22 cellular contexts compared by ENCODE assay signal in the genomic region with DNA sequence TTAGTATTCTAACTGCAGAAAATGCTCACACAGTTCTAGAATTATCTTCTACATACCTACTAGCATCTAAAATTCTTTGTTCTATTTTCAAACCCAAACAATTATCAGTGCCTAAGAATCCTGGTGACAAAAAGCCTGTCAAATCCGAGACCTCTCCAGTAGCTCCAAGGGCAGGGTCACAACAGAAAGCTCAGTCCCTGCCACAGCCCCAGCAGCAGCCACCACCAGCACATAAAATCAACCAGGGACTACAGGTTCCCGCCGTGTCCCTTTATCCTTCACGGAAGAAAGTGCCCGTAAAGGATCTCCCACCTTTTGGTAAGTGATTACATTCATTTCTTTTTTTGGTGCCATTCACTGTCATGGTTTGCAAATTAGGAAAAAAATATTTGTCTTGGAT.
"Had no signal": no experiment of that assay in that cellular context is flagged by ENCODE, and none has a peak within 500 bp of the region (broad histone marks: within the 10 kb centered on the region; RNA-seq: fewer than 3 reads in every experiment).

No MANE protein-coding gene starts in this region.

- H3K27ac ChIP-seq: SJSA1, SK-N-MC had no signal

- DNase-seq: IMR-90, Karpas-422, KG1, MG63, NCI-H1092, NCI-H1105 treated with DMSO at 0.1 percent for 48 hours, NCI-H1417 treated with DMSO at 0.1 percent for 48 hours, NCI-H146, NCI-H1694 treated with DMSO at 0.1 percent for 48 hours, NCI-H1930, NCI-H2081, NCI-H2107, NCI-H2227 treated with DMSO at 0.1 percent for 48 hours, NCI-H510A, NCI-H524 treated with DMSO at 0.1 percent for 48 hours, NCI-H69, NCI-H774, RPMI8226, SHP77 treated with DMSO at 0.1 percent for 48 hours had no signal

- H3K4me3 ChIP-seq: MG63, SJSA1, SK-N-MC had no signal

- H3K4me1 ChIP-seq: SJSA1 had no signal

- ATAC-seq: HepG2 had no signal

- H3K27me3 ChIP-seq: MG63, SJSA1 had no signal

- H3K9me3 ChIP-seq: MG63, SJSA1 had no signal
